ENCODE assay signal across 14 cellular contexts in the genomic region with DNA sequence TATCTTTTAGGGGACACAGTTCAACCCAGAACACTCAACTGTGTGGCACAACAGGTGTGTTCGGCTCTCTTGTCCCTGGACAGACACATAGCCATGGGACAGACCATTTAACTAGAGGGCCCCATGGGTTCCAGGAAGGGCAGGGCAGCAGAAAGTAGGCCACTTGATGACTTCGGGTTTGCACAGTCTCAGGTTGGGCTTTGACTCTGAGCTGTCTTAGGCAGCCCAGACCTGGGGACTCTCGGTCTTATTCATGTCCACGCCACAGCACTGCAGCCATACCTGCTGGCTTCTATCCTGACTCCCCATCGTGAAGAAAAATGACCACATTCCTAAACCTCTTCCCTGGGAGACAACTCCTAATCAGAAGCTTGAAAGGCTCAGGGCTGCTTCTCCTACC.
DNase-seq lines count a peak whose midpoint lies in the region; ATAC-seq and TF ChIP-seq lines count a peak whose summit lies in the region.
"Had no signal": no experiment of that assay in that cellular context is flagged by ENCODE, and none has a peak within 500 bp of the region (broad histone marks: within the 10 kb centered on the region; RNA-seq: fewer than 3 reads in every experiment).

No MANE protein-coding gene starts in this region.

- H3K27me3 Mint-ChIP-seq in WTC11 (ENCODE audit: low read depth) = no peaks in the 10 kb centered on the region
- H3K27me3 Mint-ChIP-seq in memory B cell = no peaks in the 10 kb centered on the region
- H3K27me3 Mint-ChIP-seq in glutamatergic neuron (ENCODE audit: unreplicated experiment) = peaks cover 1% of the 10 kb centered on the region

- H3K9me3 Mint-ChIP-seq in WTC11 (no peaks in the 10 kb centered on the region), memory B cell (no peaks in the 10 kb centered on the region), glutamatergic neuron (ENCODE audit: unreplicated experiment) (no peaks in the 10 kb centered on the region)
- no peaks in the 10 kb centered on the region for H3K9me3 Mint-ChIP-seq in stimulated activated effector memory CD8-positive, alpha-beta T cell treated with anti-CD3 and anti-CD28 coated beads, Interleukin-12 subunit alpha, Interleukin-12 subunit beta, amount 100 ng/mL, for 72 hours
- H3K9me3 Mint-ChIP-seq: CD8-positive, alpha-beta T cell had no signal

- POLR2A ChIA-PET in WTC11 (lab: Charles Lee) = no interaction called here

- peak; percentile 31 for DNase-seq in ELF-1 (ENCODE audit: low read depth, low spot score)
- no peak for DNase-seq in WTC11 (ENCODE audit: low spot score)
- DNase-seq in memory B cell (ENCODE audit: low spot score in 2 of 2) = no peak
- DNase-seq in stimulated activated effector memory CD8-positive, alpha-beta T cell treated with anti-CD3 and anti-CD28 coated beads, Interleukin-12 subunit alpha, Interleukin-12 subunit beta, amount 100 ng/mL, for 72 hours (ENCODE audit: low spot score in 2 of 2) = no peak
- no peak for DNase-seq in activated CD4-positive, CD25-positive, alpha-beta regulatory T cell (lab: John Stamatoyannopoulos, UW)
- no peak for DNase-seq in glutamatergic neuron
- DNase-seq: CD8-positive, alpha-beta T cell; COR-L47; DND-41; GF-D8; HCEC 1CT had no signal

- peaks cover 30% of the 10 kb centered on the region for H3K4me1 Mint-ChIP-seq in WTC11
- H3K4me1 Mint-ChIP-seq in memory B cell = no peaks in the 10 kb centered on the region
- H3K4me1 Mint-ChIP-seq in stimulated activated effector memory CD8-positive, alpha-beta T cell treated with anti-CD3 and anti-CD28 coated beads, Interleukin-12 subunit alpha, Interleukin-12 subunit beta, amount 100 ng/mL, for 72 hours = peaks cover 6% of the 10 kb centered on the region
- no peaks in the 10 kb centered on the region for H3K4me1 Mint-ChIP-seq in glutamatergic neuron (ENCODE audit: low read depth, unreplicated experiment)

- TF ChIP-seq CTCF in WTC11 (IDR thresholded peaks at IDR 0.05) (no peak), glutamatergic neuron (IDR thresholded peaks at IDR 0.05; ENCODE audit: partially characterized antibody, unreplicated experiment) (no peak)

- peak overlapping the region; percentile 70 for H3K27ac Mint-ChIP-seq in WTC11
- H3K27ac Mint-ChIP-seq in memory B cell = peak overlapping the region; percentile 2
- H3K27ac Mint-ChIP-seq in stimulated activated effector memory CD8-positive, alpha-beta T cell treated with anti-CD3 and anti-CD28 coated beads, Interleukin-12 subunit alpha, Interleukin-12 subunit beta, amount 100 ng/mL, for 72 hours = no peak overlapping the region
- H3K27ac Mint-ChIP-seq in glutamatergic neuron (ENCODE audit: unreplicated experiment) = no peak overlapping the region
- H3K27ac Mint-ChIP-seq: CD8-positive, alpha-beta T cell had no signal

- CTCF ChIA-PET in WTC11 (lab: Charles Lee) = no interaction called here

- ATAC-seq in WTC11 (no peak), memory B cell (ENCODE audit: low read depth) (no peak), HG02759 (IDR thresholded peaks at IDR 0.05; ENCODE audit: unreplicated experiment) (no peak)
- ATAC-seq in stimulated activated effector memory CD8-positive, alpha-beta T cell treated with anti-CD3 and anti-CD28 coated beads, Interleukin-12 subunit alpha, Interleukin-12 subunit beta, amount 100 ng/mL, for 72 hours = peak; percentile 50
- ATAC-seq: CD8-positive, alpha-beta T cell; HepG2 had no signal

- H3K4me3 Mint-ChIP-seq in WTC11 (no peak overlapping the region), memory B cell (no peak overlapping the region), glutamatergic neuron (ENCODE audit: unreplicated experiment) (no peak overlapping the region)
- no peak overlapping the region for H3K4me3 Mint-ChIP-seq in stimulated activated effector memory CD8-positive, alpha-beta T cell treated with anti-CD3 and anti-CD28 coated beads, Interleukin-12 subunit alpha, Interleukin-12 subunit beta, amount 100 ng/mL, for 72 hours
- H3K4me3 Mint-ChIP-seq: CD14-positive monocyte; CD8-positive, alpha-beta T cell had no signal

- H3K36me3 Mint-ChIP-seq in WTC11 (peaks cover 44% of the 10 kb centered on the region), memory B cell (peaks cover 26% of the 10 kb centered on the region), glutamatergic neuron (ENCODE audit: unreplicated experiment) (no peaks in the 10 kb centered on the region)
- peaks cover 52% of the 10 kb centered on the region for H3K36me3 Mint-ChIP-seq in stimulated activated effector memory CD8-positive, alpha-beta T cell treated with anti-CD3 and anti-CD28 coated beads, Interleukin-12 subunit alpha, Interleukin-12 subunit beta, amount 100 ng/mL, for 72 hours

TF ChIP-seq in WTC11, 78 proteins besides CTCF, POLR2A, EP300 and RAD21:
- TF ChIP-seq TCF7 (CRISPR knock-in tag; IDR thresholded peaks at IDR 0.05; ENCODE audit: low read depth) (no peak), USF2 (CRISPR knock-in tag; IDR thresholded peaks at IDR 0.05) (no peak), HMGA2 (CRISPR knock-in tag; IDR thresholded peaks at IDR 0.05) (no peak), USF1 (CRISPR knock-in tag; IDR thresholded peaks at IDR 0.05) (no peak), AR (CRISPR knock-in tag; IDR thresholded peaks at IDR 0.05) (no peak), ZNF219 (CRISPR knock-in tag; IDR thresholded peaks at IDR 0.05; ENCODE audit: borderline replicate concordance) (no peak), CREM (CRISPR knock-in tag; IDR thresholded peaks at IDR 0.05) (no peak), ZNF396 (CRISPR knock-in tag; IDR thresholded peaks at IDR 0.05; ENCODE audit: borderline replicate concordance) (no peak)
- TF ChIP-seq, protein P1, sequence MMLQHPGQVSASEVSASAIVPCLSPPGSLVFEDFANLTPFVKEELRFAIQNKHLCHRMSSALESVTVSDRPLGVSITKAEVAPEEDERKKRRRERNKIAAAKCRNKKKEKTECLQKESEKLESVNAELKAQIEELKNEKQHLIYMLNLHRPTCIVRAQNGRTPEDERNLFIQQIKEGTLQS (CRISPR knock-in tag; conservative IDR thresholded peaks at IDR 0.05) = no peak

Comparison
In these comparisons a context has a peak if more than half of its experiments do, and no peak if none do; other contexts are left out.
1. H3K27ac Mint-ChIP-seq: peak in WTC11 (single experiment) and memory B cell (single experiment); none in stimulated activated effector memory CD8-positive, alpha-beta T cell treated with anti-CD3 and anti-CD28 coated beads, Interleukin-12 subunit alpha, Interleukin-12 subunit beta, amount 100 ng/mL, for 72 hours (single experiment) and glutamatergic neuron (single experiment).